In the genomic region with DNA sequence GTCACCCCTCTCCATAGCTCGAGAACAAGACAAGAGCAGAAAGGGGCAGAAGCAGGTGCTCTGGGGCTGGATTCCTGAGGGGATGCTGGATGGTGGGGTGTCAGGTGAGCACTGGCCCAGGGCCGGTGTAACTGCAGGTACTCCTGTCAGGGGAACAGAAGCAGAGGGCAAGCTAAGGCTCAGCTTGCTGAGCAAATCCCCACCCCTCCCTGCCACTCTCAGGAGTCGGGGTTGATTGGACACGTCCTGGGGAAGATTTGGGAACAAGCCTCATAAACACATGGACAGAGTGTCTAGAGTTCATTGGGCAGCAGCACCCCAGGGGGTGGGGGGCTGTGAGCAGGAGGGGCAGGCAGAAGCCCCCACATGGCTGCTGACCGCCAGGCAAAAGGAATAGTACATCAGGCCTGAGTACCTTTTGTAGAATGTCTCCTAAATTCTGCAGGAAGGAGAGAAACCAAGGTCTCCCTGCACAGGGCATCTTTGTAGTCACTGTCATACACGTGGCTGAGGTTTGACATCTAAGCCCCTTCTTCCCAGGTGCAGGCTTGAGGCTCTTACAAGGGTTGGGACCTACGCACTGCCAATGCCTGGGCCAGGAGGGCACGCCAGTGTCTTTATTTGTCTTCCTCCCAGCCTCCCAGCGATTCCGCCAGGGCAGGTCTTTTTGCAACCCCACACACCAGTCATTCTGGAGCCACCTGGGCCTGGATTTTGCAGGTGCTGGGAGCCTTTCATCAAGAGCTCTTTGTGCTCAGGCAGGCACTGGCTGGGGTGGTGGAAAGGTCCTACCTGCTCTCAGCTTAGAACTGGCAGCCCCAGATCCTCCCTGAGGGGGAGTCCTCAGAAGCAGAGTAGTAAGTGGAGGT, we compare ENCODE assay signal across 1 cellular context.
TF ChIP-seq lines count a peak whose summit lies in the region.

No MANE protein-coding gene starts in this region.

TF ChIP-seq in liver, 16 proteins besides CTCF, POLR2A, EP300 and RAD21 (continued from another document):
- TF ChIP-seq, protein P1, sequence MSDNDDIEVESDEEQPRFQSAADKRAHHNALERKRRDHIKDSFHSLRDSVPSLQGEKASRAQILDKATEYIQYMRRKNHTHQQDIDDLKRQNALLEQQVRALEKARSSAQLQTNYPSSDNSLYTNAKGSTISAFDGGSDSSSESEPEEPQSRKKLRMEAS (IDR thresholded peaks at IDR 0.05) = no peak
- TF ChIP-seq HNF4G (IDR thresholded peaks at IDR 0.05) (no peak), GABPA (IDR thresholded peaks at IDR 0.05 in 1 of 2, conservative IDR thresholded peaks at IDR 0.05 in 1 of 2) (no peak), EGR1 (IDR thresholded peaks at IDR 0.05; ENCODE audit: low read depth in 2 of 2) (no peak), JUND (IDR thresholded peaks at IDR 0.05) (no peak), SP1 (IDR thresholded peaks at IDR 0.05) (no peak), HNF4A (conservative IDR thresholded peaks at IDR 0.05) (peak in 1 of 2 donors; percentile 47), NR2F2 (IDR thresholded peaks at IDR 0.05) (no peak), FOXA1 (IDR thresholded peaks at IDR 0.05) (no peak)
- TF ChIP-seq, protein P2, sequence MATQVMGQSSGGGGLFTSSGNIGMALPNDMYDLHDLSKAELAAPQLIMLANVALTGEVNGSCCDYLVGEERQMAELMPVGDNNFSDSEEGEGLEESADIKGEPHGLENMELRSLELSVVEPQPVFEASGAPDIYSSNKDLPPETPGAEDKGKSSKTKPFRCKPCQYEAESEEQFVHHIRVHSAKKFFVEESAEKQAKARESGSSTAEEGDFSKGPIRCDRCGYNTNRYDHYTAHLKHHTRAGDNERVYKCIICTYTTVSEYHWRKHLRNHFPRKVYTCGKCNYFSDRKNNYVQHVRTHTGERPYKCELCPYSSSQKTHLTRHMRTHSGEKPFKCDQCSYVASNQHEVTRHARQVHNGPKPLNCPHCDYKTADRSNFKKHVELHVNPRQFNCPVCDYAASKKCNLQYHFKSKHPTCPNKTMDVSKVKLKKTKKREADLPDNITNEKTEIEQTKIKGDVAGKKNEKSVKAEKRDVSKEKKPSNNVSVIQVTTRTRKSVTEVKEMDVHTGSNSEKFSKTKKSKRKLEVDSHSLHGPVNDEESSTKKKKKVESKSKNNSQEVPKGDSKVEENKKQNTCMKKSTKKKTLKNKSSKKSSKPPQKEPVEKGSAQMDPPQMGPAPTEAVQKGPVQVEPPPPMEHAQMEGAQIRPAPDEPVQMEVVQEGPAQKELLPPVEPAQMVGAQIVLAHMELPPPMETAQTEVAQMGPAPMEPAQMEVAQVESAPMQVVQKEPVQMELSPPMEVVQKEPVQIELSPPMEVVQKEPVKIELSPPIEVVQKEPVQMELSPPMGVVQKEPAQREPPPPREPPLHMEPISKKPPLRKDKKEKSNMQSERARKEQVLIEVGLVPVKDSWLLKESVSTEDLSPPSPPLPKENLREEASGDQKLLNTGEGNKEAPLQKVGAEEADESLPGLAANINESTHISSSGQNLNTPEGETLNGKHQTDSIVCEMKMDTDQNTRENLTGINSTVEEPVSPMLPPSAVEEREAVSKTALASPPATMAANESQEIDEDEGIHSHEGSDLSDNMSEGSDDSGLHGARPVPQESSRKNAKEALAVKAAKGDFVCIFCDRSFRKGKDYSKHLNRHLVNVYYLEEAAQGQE (IDR thresholded peaks at IDR 0.05) = no peak
